In genomic region chr20:24783631-24784492, GRCh38 we compare ENCODE assay signal across 10 cellular contexts.
A peak's percentile ranks its signal among the peaks of the same experiment; 100 is the strongest.
DNase-seq lines count a peak whose midpoint lies in the region; ATAC-seq, FAIRE-seq and TF ChIP-seq lines count a peak whose summit lies in the region.
"Had no signal": no experiment of that assay in that cellular context is flagged by ENCODE, and none has a peak within 500 bp of the region (broad histone marks: within the 10 kb centered on the region; RNA-seq: fewer than 3 reads in every experiment).

No MANE protein-coding gene starts in this region.

- H3K23ac ChIP-seq in H1 (ENCODE audit: insufficient read length) = no peak overlapping the region

- H2BK120ac ChIP-seq in H1 (replicated peaks; ENCODE audit: low read depth, low read length) = no peak overlapping the region

- H2BK20ac ChIP-seq in H1 (ENCODE audit: low read length) = no peak overlapping the region

- H4K8ac ChIP-seq in H1 (ENCODE audit: extremely low read depth, insufficient read depth, low read length) = no peak overlapping the region

- DNase-seq in COR-L47 (lab: John Stamatoyannopoulos, UW) = peak; percentile 40
- peak; percentile 4 to 10 for DNase-seq in Kasumi-1 (lab: John Stamatoyannopoulos, UW)
- DNase-seq in H1 (ENCODE audit: low read depth in 1 of 2, low spot score in 2 of 2) = peak in 1 of 2 experiments; percentile 57
- no peak for DNase-seq in caudate nucleus (lab: John Stamatoyannopoulos, UW)
- no peak for DNase-seq in stimulated activated naive CD8-positive, alpha-beta T cell treated with anti-CD3 and anti-CD28 coated beads, Interleukin-15, Interleukin-2, amounts not matched to agents 100 U/mL and 50 U/mL, for 24 hours
- no peak for DNase-seq in right cardiac atrium
- DNase-seq in epidermal melanocyte (ENCODE audit: insufficient read length, low spot score) = no peak
- DNase-seq: MG63 had no signal

- TF ChIP-seq RAD21 in H1 (IDR thresholded peaks at IDR 0.05 in 1 of 2, conservative IDR thresholded peaks at IDR 0.05 in 1 of 2; ENCODE audit: low read depth in 2 of 2, low read length in 2 of 2) = peak; percentile 74 to 78

- H3K4me3 ChIP-seq in H1 (ENCODE audit: extremely low read depth in 1 of 4, insufficient read depth in 2 of 4, low read depth in 3 of 4, low read length in 4 of 4) (no peak overlapping the region), right cardiac atrium (ENCODE audit: low read length) (no peak overlapping the region)
- H3K4me3 ChIP-seq: MG63 had no signal

- intact Hi-C loops in right cardiac atrium (cut with DNase I) = loop anchor here in 2 of 4 donors (5.0 to 10.0 kb wide), 3 partner anchors 479 to 629 kb away; no protein-coding TSS in a partner anchor

- no peak for TF ChIP-seq EP300 in H1 (IDR thresholded peaks at IDR 0.05; ENCODE audit: borderline replicate concordance in 1 of 2, low read depth in 2 of 2, low read length in 2 of 2)

- no peak overlapping the region for H3K56ac ChIP-seq in H1 (replicated peaks; ENCODE audit: insufficient read length, low read depth, low read length)

- ATAC-seq in GM18498 (IDR thresholded peaks at IDR 0.05; ENCODE audit: unreplicated experiment) = peak; percentile 64
- ATAC-seq in stimulated activated naive CD8-positive, alpha-beta T cell treated with anti-CD3 and anti-CD28 coated beads, Interleukin-15, Interleukin-2, amounts not matched to agents 100 U/mL and 50 U/mL, for 24 hours = no peak
- ATAC-seq in right cardiac atrium = no peak

- no peaks in the 10 kb centered on the region for H3K79me1 ChIP-seq in H1 (ENCODE audit: low read depth, low read length)

- POLR2A ChIA-PET in H1 (lab: Charles Lee; ENCODE audit: partially characterized antibody) = interaction anchor here (0.7 kb wide), 1 partner anchor 105 kb away, joined by 3 read pairs; no protein-coding TSS in a partner anchor

- H2AFZ ChIP-seq in H1 (ENCODE audit: low read length) = no peak overlapping the region

- H3K14ac ChIP-seq in H1 (ENCODE audit: insufficient read length) = no peak overlapping the region

- no peak overlapping the region for H4K5ac ChIP-seq in H1 (ENCODE audit: insufficient read length, low read depth, low read length)

- H2AK5ac ChIP-seq in H1 (ENCODE audit: low read depth, low read length) = no peak overlapping the region

- CTCF ChIA-PET in H1 (lab: Charles Lee; ENCODE audit: partially characterized antibody) = interaction anchor here (0.8 to 4.6 kb wide), 19 partner anchors 8 to 846 kb away, joined by 3 to 64 read pairs (median 3); no protein-coding TSS in a partner anchor

- no peaks in the 10 kb centered on the region for H4K20me1 ChIP-seq in H1 (replicated peaks in 1 of 2; ENCODE audit: control insufficient read depth in 1 of 2, insufficient read depth in 2 of 2, low read length in 2 of 2)

- no peak overlapping the region for H3K4ac ChIP-seq in H1 (replicated peaks; ENCODE audit: insufficient read length, low read depth, low read length)

- peak; percentile 67 to 78 (median 74) for TF ChIP-seq CTCF in H1 (IDR thresholded peaks at IDR 0.05; ENCODE audit: control extremely low read depth in 1 of 3, insufficient read depth in 1 of 3, low read depth in 1 of 3, low read length in 3 of 3)

- FAIRE-seq in H1 (lab: Jason Lieb, UNC) = peak; percentile 62
- FAIRE-seq: H54 had no signal

- no peak overlapping the region for H2BK5ac ChIP-seq in H1 (ENCODE audit: low read depth, low read length)

- no peak overlapping the region for H2BK15ac ChIP-seq in H1 (ENCODE audit: low read length)

- no peaks in the 10 kb centered on the region for H3K79me2 ChIP-seq in H1 (ENCODE audit: control insufficient read depth in 1 of 2, insufficient read depth in 2 of 2, low read length in 2 of 2)

- TF ChIP-seq POLR2A in H1 (IDR thresholded peaks at IDR 0.05; ENCODE audit: control extremely low read depth in 1 of 2, low read depth in 2 of 2, low read length in 2 of 2) = no peak

- no peak overlapping the region for H4K91ac ChIP-seq in H1 (replicated peaks; ENCODE audit: insufficient read length, low read length)

- H3K27ac ChIP-seq in H1 (ENCODE audit: low read depth, low read length) (no peak overlapping the region), caudate nucleus (ENCODE audit: low read depth, low read length) (no peak overlapping the region), right cardiac atrium (ENCODE audit: low read length) (no peak overlapping the region)

- H3K9me3 ChIP-seq in H1 (ENCODE audit: insufficient read depth in 2 of 2, low read depth in 1 of 2, low read length in 1 of 2) = no peaks in the 10 kb centered on the region
- no peaks in the 10 kb centered on the region for H3K9me3 ChIP-seq in right cardiac atrium (ENCODE audit: control insufficient read depth, low read length)
- H3K9me3 ChIP-seq: MG63 had no signal

- no peaks in the 10 kb centered on the region for H3K4me1 ChIP-seq in H1 (replicated peaks in 1 of 4; ENCODE audit: control insufficient read depth in 3 of 4, insufficient read depth in 4 of 4, low read length in 3 of 4)
- H3K4me1 ChIP-seq in right cardiac atrium (ENCODE audit: control insufficient read depth, insufficient read depth, low read length) = no peaks in the 10 kb centered on the region

- no peak overlapping the region for H3K9ac ChIP-seq in H1 (replicated peaks in 1 of 4; ENCODE audit: extremely low read depth in 1 of 4, low read depth in 3 of 4, low read length in 3 of 4)

- H3K27me3 ChIP-seq in H1 (replicated peaks in 1 of 4; ENCODE audit: control insufficient read depth in 3 of 4, extremely low read depth in 1 of 4, insufficient read depth in 3 of 4, low read length in 3 of 4) = no peaks in the 10 kb centered on the region
- no peaks in the 10 kb centered on the region for H3K27me3 ChIP-seq in right cardiac atrium (ENCODE audit: control insufficient read depth, insufficient read depth)
- H3K27me3 ChIP-seq: MG63 had no signal

- no peak overlapping the region for H2BK12ac ChIP-seq in H1 (ENCODE audit: low read depth, low read length)

- H3K23me2 ChIP-seq in H1 (ENCODE audit: low read depth, low read length) = no peaks in the 10 kb centered on the region

- H3K4me2 ChIP-seq in H1 (ENCODE audit: insufficient read depth in 1 of 2, low read depth in 2 of 2, low read length in 2 of 2) = no peak overlapping the region

- WGBS in H1 (ENCODE audit: extremely low coverage in 1 of 2, insufficient coverage in 1 of 2, insufficient read length in 1 of 2, insufficient replicate concordance in 2 of 2, low coverage in 1 of 2, low lambda C conversion rate in 2 of 2, missing lambda C conversion rate in 1 of 2), 2 experiments = 82% methylated on average over 9 of the region's 9 CpGs; no CpG with 5 or more reads in 1 of the 2 experiments
- 85% methylated on average over 9 of the region's 9 CpGs for WGBS in right cardiac atrium

- H3K18ac ChIP-seq in H1 (ENCODE audit: extremely low read depth, low read length) = no peak overlapping the region

- no peaks in the 10 kb centered on the region for H3K36me3 ChIP-seq in H1 (ENCODE audit: control insufficient read depth in 2 of 4, insufficient read depth in 4 of 4, low read length in 3 of 4)
- H3K36me3 ChIP-seq: MG63 had no signal

TF ChIP-seq in H1, 55 proteins besides CTCF, POLR2A, EP300 and RAD21:
- TF ChIP-seq CEBPB (IDR thresholded peaks at IDR 0.05; ENCODE audit: low read depth, low read length) (no peak), ASH2L (IDR thresholded peaks at IDR 0.05; ENCODE audit: low read length) (no peak)

Comparison
In these comparisons a context has a peak if more than half of its experiments do, and no peak if none do; other contexts are left out.
1. DNase-seq: peak in COR-L47 (single experiment) and Kasumi-1 (2 of 2); none in caudate nucleus (0 of 61), stimulated activated naive CD8-positive, alpha-beta T cell treated with anti-CD3 and anti-CD28 coated beads, Interleukin-15, Interleukin-2, amounts not matched to agents 100 U/mL and 50 U/mL, for 24 hours (single experiment), right cardiac atrium (0 of 3) and epidermal melanocyte (single experiment).